ENCODE assay signal across 8 cellular contexts in genomic region chr11:68436985-68437926, GRCh38. TPM values are rescaled to one million over a fixed set of nuclear protein-coding genes. Genes with fewer than 3 reads are reported as not detected.
DNase-seq lines count a peak whose midpoint lies in the region; ATAC-seq and TF ChIP-seq lines count a peak whose summit lies in the region.

No MANE protein-coding gene starts in this region.

- peaks cover 10% of the 10 kb centered on the region for H3K36me3 ChIP-seq in endodermal cell (ENCODE audit: control insufficient read depth, insufficient read depth, low read length)

- no peak for TF ChIP-seq CTCF in endodermal cell (conservative IDR thresholded peaks at IDR 0.05)
- TF ChIP-seq CTCF in omental fat pad (IDR thresholded peaks at IDR 0.05), result no peak

- H3K27ac ChIP-seq in endodermal cell (ENCODE audit: low read depth, low read length), result peak overlapping the region; percentile 38

- H3K27ac Mint-ChIP-seq in endodermal cell, result peak overlapping the region; percentile 55

- H3K9me3 Mint-ChIP-seq in endodermal cell, result no peaks in the 10 kb centered on the region

- peaks cover 13% of the 10 kb centered on the region for H3K4me1 Mint-ChIP-seq in endodermal cell

- H3K4me1 ChIP-seq in endodermal cell (ENCODE audit: control insufficient read depth, insufficient read depth, low read length), result no peaks in the 10 kb centered on the region

- no peaks in the 10 kb centered on the region for H3K9me3 ChIP-seq in endodermal cell (ENCODE audit: control insufficient read depth, low read length)

- ATAC-seq in omental fat pad (ENCODE audit: low FRiP score) (no peak), HG03139 (IDR thresholded peaks at IDR 0.05; ENCODE audit: unreplicated experiment) (no peak)

- no peak overlapping the region for H3K9ac ChIP-seq in endodermal cell (ENCODE audit: extremely low read depth, low read length, poor library complexity, severe bottlenecking)

- peaks cover 43% of the 10 kb centered on the region for H3K36me3 Mint-ChIP-seq in endodermal cell (ENCODE audit: low read depth)

- DNase-seq in CD1c-positive myeloid dendritic cell (ENCODE audit: extremely low spot score) (peak; percentile 52), NCI-H460 (ENCODE audit: extremely low read depth, low read depth) (peak; percentile 29), endodermal cell (no peak), myocyte (ENCODE audit: low read depth) (peak; percentile 50), ecto neural progenitor cell (ENCODE audit: low spot score) (no peak), omental fat pad (ENCODE audit: low spot score) (no peak), SHP77 (lab: John Stamatoyannopoulos, UW) (no peak)

- no peak overlapping the region for H3K4me3 Mint-ChIP-seq in endodermal cell

- H3K27me3 ChIP-seq in endodermal cell (ENCODE audit: control insufficient read depth, insufficient read depth, low read length, poor library complexity, severe bottlenecking), result no peaks in the 10 kb centered on the region

- no peak overlapping the region for H3K4me3 ChIP-seq in endodermal cell (ENCODE audit: low read length)

- WGBS in endodermal cell (ENCODE audit: insufficient coverage in 1 of 2, insufficient read length in 1 of 2), 2 experiments, result 92 to 93% methylated on average over 19 to 34 of the region's 34 CpGs

- H3K27me3 Mint-ChIP-seq in endodermal cell (ENCODE audit: insufficient read depth), result no peaks in the 10 kb centered on the region

RNA-seq across cellular contexts. Expression of gene PPP6R3, which starts 23.3 kb away (rescaled TPM):
- total RNA-seq in NCI-H460 (2014; rRNA removed; shearing (Covaris generic)), result 92.6 and 99.9 TPM in 2 replicates
- polyA plus RNA-seq in NCI-H460 (2014; cell fraction: nucleus; rRNA removed), result 74.2 and 82.2 TPM in 2 replicates
- 100 to 1,000 TPM; 118 to 136 TPM for total RNA-seq in endodermal cell
- polyA plus RNA-seq in endodermal cell (2013, experiment 1 of 2), result 83.3 TPM
- polyA plus RNA-seq in endodermal cell (2013, experiment 2 of 2), result 88.5 TPM
- total RNA-seq in myocyte, result 101 and 113 TPM in 2 replicates
- 27.2 TPM for polyA plus RNA-seq in myocyte (2012)
- total RNA-seq in omental fat pad, result 100 to 1,000 TPM; 104 to 137 (median 119) TPM

Comparison
In these comparisons a context has a peak if more than half of its experiments do, and no peak if none do; other contexts are left out.
1. DNase-seq: peak in CD1c-positive myeloid dendritic cell (single experiment), NCI-H460 (single experiment) and myocyte (single experiment); none in endodermal cell (single experiment), ecto neural progenitor cell (single experiment), omental fat pad (single experiment) and SHP77 (0 of 2).